25 cellular contexts compared by ENCODE assay signal in genomic region chr6:150932976-150933375, GRCh38.
DNase-seq lines count a peak whose midpoint lies in the region; ATAC-seq, FAIRE-seq and TF ChIP-seq lines count a peak whose summit lies in the region.
"Had no signal": no experiment of that assay in that cellular context is flagged by ENCODE, and none has a peak within 500 bp of the region (broad histone marks: within the 10 kb centered on the region; RNA-seq: fewer than 3 reads in every experiment).

No MANE protein-coding gene starts in this region.

- H3K4me3 ChIP-seq in heart right ventricle (no peak overlapping the region), left ventricle myocardium inferior (no peak overlapping the region), astrocyte of the spinal cord (ENCODE audit: low read depth, low read length) (no peak overlapping the region), foreskin fibroblast (ENCODE audit: low read depth in 1 of 2, low read length in 2 of 2) (no peak overlapping the region), HepG2 (replicated peaks in 1 of 3; ENCODE audit: insufficient read depth in 1 of 3, low read depth in 2 of 3, low read length in 3 of 3) (no peak overlapping the region)
- H3K4me3 ChIP-seq: colonic mucosa, MG63, upper lobe of left lung had no signal

- no peak for TF ChIP-seq RAD21 in HepG2 (CRISPR knock-in tag; IDR thresholded peaks at IDR 0.05)

- no peak overlapping the region for H3K4me2 ChIP-seq in HepG2 (ENCODE audit: low read depth, low read length)

- no peak for FAIRE-seq in HepG2 (lab: Jason Lieb, UNC)
- FAIRE-seq: endothelial cell of umbilical vein had no signal

- no peak for TF ChIP-seq POLR2A in HepG2 (IDR thresholded peaks at IDR 0.05; ENCODE audit: insufficient read depth in 1 of 2, low read depth in 2 of 2, low read length in 2 of 2)

- WGBS in heart right ventricle, 2 donors, result 66 to 69% methylated on average over 3 of the region's 3 CpGs
- WGBS in HepG2 (ENCODE audit: low lambda C conversion rate), result 94% methylated on average over 3 of the region's 3 CpGs

- no peak overlapping the region for H3K9ac ChIP-seq in HepG2 (ENCODE audit: insufficient read depth, low read depth, low read length)

- BruUV-seq in HepG2 (replicated peaks; lab: Mats Ljungman, UMichigan), result no TSS peak

- in situ Hi-C loops in astrocyte of the spinal cord (cut with HindIII; ENCODE audit: low sequenced_read_pairs) (no loop called here), HepG2 (cut with HindIII; ENCODE audit: extremely low pct_ligation_motif_present, low pct_unique_long_range_greater_than_20kb) (no loop called here)

- no peaks in the 10 kb centered on the region for H3K9me3 ChIP-seq in heart right ventricle
- no peaks in the 10 kb centered on the region for H3K9me3 ChIP-seq in left ventricle myocardium inferior (replicated peaks)
- no peaks in the 10 kb centered on the region for H3K9me3 ChIP-seq in HepG2 (ENCODE audit: low read length)
- H3K9me3 ChIP-seq: colonic mucosa, MG63, upper lobe of left lung had no signal

- DNase-seq in heart right ventricle, result no peak
- DNase-seq in left ventricle myocardium inferior, result no peak
- DNase-seq in astrocyte of the spinal cord (ENCODE audit: low read depth, low spot score), result peak; percentile 37
- peak; percentile 73 to 90 for DNase-seq in foreskin fibroblast
- DNase-seq in HepG2 (ENCODE audit: low spot score), result no peak
- no peak for DNase-seq in activated gamma-delta T cell treated with Interleukin-2 at 50 U/mL for 16 hours
- DNase-seq in amygdala (lab: John Stamatoyannopoulos, UW), result no peak
- DNase-seq: activated naive CD4-positive, alpha-beta T cell treated with anti-CD3 and anti-CD28 coated beads, Interleukin-2, amount 10 ng/mL, durations not matched to agents 7 days and 5 days; activated T-cell treated with anti-CD3 and anti-CD28 coated beads, Interleukin-2, amount 50 U/mL, for 24 hours; CD8-positive, alpha-beta T cell; colonic mucosa; DMS79 treated with DMSO at 0.1 percent for 48 hours; GOT3; left colon; MG63; NCI-H1436 treated with DMSO at 0.1 percent for 48 hours; NCI-H526; RPMI8226; stimulated activated CD4-positive, alpha-beta T cell treated with anti-CD3 and anti-CD28 coated beads, Interleukin-4, amount 100 ng/mL, for 4 hours; stimulated activated naive CD8-positive, alpha-beta T cell treated with anti-CD3 and anti-CD28 coated beads, Interleukin-15, amount 100 ng/mL, for 72 hours; T1000; upper lobe of left lung had no signal

- TF ChIP-seq CTCF in heart right ventricle (IDR thresholded peaks at IDR 0.05), result no peak
- TF ChIP-seq CTCF in left ventricle myocardium inferior (IDR thresholded peaks at IDR 0.05; ENCODE audit: borderline replicate concordance), result no peak
- no peak for TF ChIP-seq CTCF in astrocyte of the spinal cord (IDR thresholded peaks at IDR 0.05; ENCODE audit: low read depth, low read length)
- TF ChIP-seq CTCF in foreskin fibroblast (IDR thresholded peaks at IDR 0.05; ENCODE audit: low read depth, low read length), result no peak
- no peak for TF ChIP-seq CTCF in HepG2 (CRISPR knock-in tag; IDR thresholded peaks at IDR 0.05)

- no peaks in the 10 kb centered on the region for H4K20me1 ChIP-seq in HepG2 (ENCODE audit: insufficient read depth, low read length)

- ATAC-seq in heart right ventricle (peak in 5 of 8 donors; percentile 35 to 67 (median 49)), HepG2 (no peak), HG02763 (IDR thresholded peaks at IDR 0.05; ENCODE audit: unreplicated experiment) (no peak)
- ATAC-seq: activated CD4-positive, CD25-positive, alpha-beta regulatory T cell treated with anti-CD3 and anti-CD28 coated beads, Interleukin-2, amount 50 U/mL, for 24 hours; CD8-positive, alpha-beta T cell; left colon; stimulated activated naive CD8-positive, alpha-beta T cell treated with anti-CD3 and anti-CD28 coated beads, Interleukin-15, amount 100 ng/mL, for 72 hours had no signal

- H3K4me1 ChIP-seq in heart right ventricle (peaks cover 0 to 28% (median 0%) of the 10 kb centered on the region in 9 donors), left ventricle myocardium inferior (peaks cover 13% of the 10 kb centered on the region), HepG2 (ENCODE audit: insufficient read depth, low read length) (no peaks in the 10 kb centered on the region; the same call in 1 of the 2 replicates)
- H3K4me1 ChIP-seq: colonic mucosa, upper lobe of left lung had no signal

- peaks cover 0 to 10% (median 0%) of the 10 kb centered on the region in 9 donors for H3K36me3 ChIP-seq in heart right ventricle
- no peaks in the 10 kb centered on the region for H3K36me3 ChIP-seq in left ventricle myocardium inferior
- peaks cover 14 to 46% of the 10 kb centered on the region in 2 experiments; a peak in 4 of 5 replicates for H3K36me3 ChIP-seq in HepG2 (replicated peaks in 1 of 2; ENCODE audit: control insufficient read depth in 1 of 2, insufficient read depth in 2 of 2, low read length in 2 of 2)
- H3K36me3 ChIP-seq: colonic mucosa, upper lobe of left lung had no signal

- intact Hi-C loops in heart right ventricle (cut with DNase I), result no loop called here
- intact Hi-C loops in left ventricle myocardium inferior (cut with micrococcal nuclease), result no loop called here
- intact Hi-C loops in HepG2 (cut with micrococcal nuclease; ENCODE audit: unreplicated experiment), result no loop called here

- POLR2A ChIA-PET in HepG2 (lab: Yijun Ruan, JAX), result no interaction called here

- no peak overlapping the region for H2AFZ ChIP-seq in HepG2 (ENCODE audit: low read length)

- no peaks in the 10 kb centered on the region for H3K79me2 ChIP-seq in HepG2 (ENCODE audit: insufficient read depth, low read length)

- CTCF ChIA-PET in HepG2 (lab: Yijun Ruan, JAX; ENCODE audit: low intra/inter-chr PET ratio, low total read pairs), result no interaction called here

- H3K27me3 ChIP-seq in heart right ventricle, result no peaks in the 10 kb centered on the region
- no peaks in the 10 kb centered on the region for H3K27me3 ChIP-seq in left ventricle myocardium inferior (ENCODE audit: low read depth)
- H3K27me3 ChIP-seq in HepG2 (ENCODE audit: control insufficient read depth in 1 of 2, insufficient read depth in 2 of 2, low read length in 2 of 2), result no peaks in the 10 kb centered on the region
- H3K27me3 ChIP-seq: colonic mucosa, MG63, upper lobe of left lung had no signal

- TF ChIP-seq EP300 in HepG2 (IDR thresholded peaks at IDR 0.05; ENCODE audit: low read depth in 2 of 2, low read length in 2 of 2), result no peak
- TF ChIP-seq EP300 in HepG2 (CRISPR knock-in tag; IDR thresholded peaks at IDR 0.05; ENCODE audit: borderline replicate concordance), result no peak

- H3K27ac ChIP-seq in heart right ventricle, result peak overlapping the region in 1 of 10 donors; percentile 9
- no peak overlapping the region for H3K27ac ChIP-seq in left ventricle myocardium inferior (replicated peaks)
- H3K27ac ChIP-seq in HepG2 (ENCODE audit: extremely low read length, insufficient read depth, low read length), result no peak overlapping the region
- H3K27ac ChIP-seq: colonic mucosa, upper lobe of left lung had no signal

TF ChIP-seq in HepG2, 621 proteins besides CTCF, POLR2A, EP300 and RAD21:
- TF ChIP-seq ZNF484 (CRISPR knock-in tag; IDR thresholded peaks at IDR 0.05; ENCODE audit: borderline replicate concordance, low read depth) (no peak), HES4 (CRISPR knock-in tag; IDR thresholded peaks at IDR 0.05; ENCODE audit: borderline replicate concordance) (no peak), ZNF121 (CRISPR knock-in tag; IDR thresholded peaks at IDR 0.05) (no peak), ZNF790 (CRISPR knock-in tag; IDR thresholded peaks at IDR 0.05; ENCODE audit: borderline replicate concordance) (no peak), KLF15 (CRISPR knock-in tag; IDR thresholded peaks at IDR 0.05; ENCODE audit: borderline replicate concordance) (no peak)

Comparison
In these comparisons a context has a peak if more than half of its experiments do, and no peak if none do; other contexts are left out.
1. ATAC-seq: peak in heart right ventricle (5 of 8); none in HepG2 (single experiment) and HG02763 (single experiment).
2. DNase-seq: peak in astrocyte of the spinal cord (single experiment) and foreskin fibroblast (2 of 2); none in heart right ventricle (0 of 2), left ventricle myocardium inferior (single experiment), HepG2 (single experiment), activated gamma-delta T cell treated with Interleukin-2 at 50 U/mL for 16 hours (single experiment) and amygdala (0 of 56).